Comparison of ENCODE assay signal across 1 cellular context in genomic region chr5:60458669-60459068, GRCh38.
TF ChIP-seq lines count a peak whose summit lies in the region.

No MANE protein-coding gene starts in this region.

TF ChIP-seq in SK-N-SH treated with all-trans-retinoic acid at 6 μM for 48 hours, 23 proteins besides CTCF, POLR2A, EP300 and RAD21 (continued from another document):
- TF ChIP-seq CSRNP3 (CRISPR knock-in tag; IDR thresholded peaks at IDR 0.05), result no peak
- TF ChIP-seq GLIS3 (CRISPR knock-in tag; IDR thresholded peaks at IDR 0.05), result no peak
- TF ChIP-seq OSR1 (CRISPR knock-in tag; IDR thresholded peaks at IDR 0.05), result no peak
TF ChIP-seq in SK-N-SH treated with all-trans-retinoic acid at 6 μM for 48 hours: peak in this region for 0.
